ENCODE assay signal across 28 cellular contexts in the genomic region with DNA sequence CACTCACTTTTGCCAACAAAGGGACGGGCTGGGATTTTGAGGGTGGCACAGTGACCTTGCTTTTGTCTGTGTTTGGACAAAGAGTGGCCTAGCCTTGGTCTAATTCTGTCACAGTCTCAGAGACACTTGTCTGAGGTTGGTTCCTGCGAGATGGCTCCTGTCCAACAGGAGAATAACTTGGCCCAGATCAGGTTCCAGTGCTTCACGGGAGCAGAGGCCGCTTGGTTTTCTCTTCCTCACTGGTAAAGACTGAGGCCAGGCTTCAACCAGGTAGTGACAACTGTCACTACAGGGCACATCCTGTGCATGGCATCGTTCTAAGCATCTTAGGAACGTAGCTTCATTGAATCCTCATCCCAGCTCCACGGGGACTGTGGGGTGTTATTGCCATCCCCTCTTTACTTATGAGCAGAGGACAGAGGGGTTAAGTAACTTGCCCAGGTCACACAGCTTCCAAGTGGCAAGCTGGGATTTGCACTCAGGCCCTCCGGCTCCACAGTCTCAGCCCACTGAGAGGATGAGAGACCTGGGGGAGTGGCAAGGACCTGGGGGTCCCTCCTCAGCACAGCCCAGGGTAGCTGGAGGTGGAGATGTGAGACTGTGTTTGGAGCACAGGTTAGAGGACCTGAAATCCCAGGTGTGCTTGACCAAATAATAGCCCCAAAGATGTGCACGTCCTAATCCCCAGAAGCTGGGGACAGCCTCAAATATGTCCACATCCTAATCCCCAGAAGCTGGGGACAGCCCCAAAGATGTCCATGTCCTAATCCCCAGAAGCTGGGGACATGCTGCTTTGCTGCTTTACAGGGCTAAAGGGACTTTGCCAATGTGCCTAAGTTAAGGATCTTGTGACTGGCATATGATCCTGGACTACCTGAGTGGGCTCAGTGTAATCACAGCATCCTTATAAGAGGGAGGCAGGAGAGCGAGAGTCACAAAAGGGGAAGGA.
DNase-seq lines count a peak whose midpoint lies in the region; ATAC-seq and TF ChIP-seq lines count a peak whose summit lies in the region.
"Had no signal": no experiment of that assay in that cellular context is flagged by ENCODE, and none has a peak within 500 bp of the region (broad histone marks: within the 10 kb centered on the region; RNA-seq: fewer than 3 reads in every experiment).

No MANE protein-coding gene starts in this region.

- peak; percentile 43 for DNase-seq in activated CD8-positive, alpha-beta memory T cell treated with anti-CD3 and anti-CD28 coated beads for 24 hours
- no peak for DNase-seq in activated CD8-positive, alpha-beta memory T cell treated with anti-CD3 and anti-CD28 coated beads, Interleukin-2, amount 50 U/mL, for 4 hours
- DNase-seq in adrenal gland = peak in 5 of 7 donors; percentile 38 to 58 (median 43)
- peak; percentile 31 for DNase-seq in left lobe of liver (ENCODE audit: low spot score)
- DNase-seq in stimulated activated CD8-positive, alpha-beta memory T cell treated with anti-CD3 and anti-CD28 coated beads, Interleukin-4, amount 100 ng/mL, for 48 hours = peak; percentile 12
- DNase-seq in NCI-H82 treated with DMSO at 0.1 percent for 48 hours (lab: John Stamatoyannopoulos, UW; ENCODE audit: unreplicated experiment) = no peak
- no peak for DNase-seq in NAMALWA (ENCODE audit: low spot score)
- DNase-seq in stimulated activated CD4-positive, alpha-beta T cell treated with anti-CD3 and anti-CD28 coated beads, Interleukin-1b, Interleukin-23, amount 100 ng/mL, for 48 hours = no peak
- DNase-seq: activated CD4-positive, alpha-beta T cell treated with anti-CD3 and anti-CD28 coated beads for 36 hours; activated naive CD4-positive, alpha-beta T cell; activated T-cell treated with anti-CD3 and anti-CD28 coated beads, Interleukin-2, amount 50 U/mL, for 48 hours; AML-193; amniotic stem cell; CD4-positive, CD25-positive, alpha-beta regulatory T cell; DMS79 treated with DMSO at 0.1 percent for 48 hours; IMR-90; left ventricle myocardium inferior; MV-4-11; NCI-H2107; NCI-H748 treated with DMSO at 0.1 percent for 48 hours; stimulated activated naive CD4-positive, alpha-beta T cell treated with Interleukin-2 at 50 U/mL for 16 hours; T-helper 9 cell had no signal

- intact Hi-C loops in adrenal gland (cut with DNase I) = no loop called here

- 63 to 69% (median 67%) methylated on average over 7 to 10 of the region's 10 CpGs for WGBS in adrenal gland, 4 donors

- ATAC-seq in left lobe of liver = no peak
- ATAC-seq: activated CD4-positive, alpha-beta T cell treated with anti-CD3 and anti-CD28 coated beads for 36 hours had no signal

- H3K27me3 ChIP-seq in adrenal gland = peaks cover 2% of the 10 kb centered on the region
- H3K27me3 ChIP-seq: SJSA1, vagina had no signal

- H3K27ac ChIP-seq in adrenal gland = no peak overlapping the region
- H3K27ac ChIP-seq: A549, left ventricle myocardium inferior, neutrophil, prostate gland, SJSA1, thoracic aorta, vagina had no signal

- H3K9me3 ChIP-seq in adrenal gland (replicated peaks in 1 of 3) = no peaks in the 10 kb centered on the region
- H3K9me3 ChIP-seq: A549, neutrophil, prostate gland, thoracic aorta, vagina had no signal

- TF ChIP-seq CTCF in adrenal gland (IDR thresholded peaks at IDR 0.05) = no peak

- H3K36me3 ChIP-seq in adrenal gland (replicated peaks in 1 of 2) = no peaks in the 10 kb centered on the region
- H3K36me3 ChIP-seq: left ventricle myocardium inferior, neutrophil, prostate gland, SJSA1, thoracic aorta, vagina had no signal

- H3K4me1 ChIP-seq in adrenal gland (replicated peaks in 1 of 2) = no peaks in the 10 kb centered on the region
- H3K4me1 ChIP-seq: A549, prostate gland, SJSA1 had no signal

- no peak overlapping the region for H3K4me3 ChIP-seq in adrenal gland
- H3K4me3 ChIP-seq: A549, left ventricle myocardium inferior, prostate gland, SJSA1, thoracic aorta, vagina had no signal

- no peak for TF ChIP-seq POLR2A in adrenal gland (IDR thresholded peaks at IDR 0.05)

Comparison
In these comparisons a context has a peak if more than half of its experiments do, and no peak if none do; other contexts are left out.
1. DNase-seq: peak in activated CD8-positive, alpha-beta memory T cell treated with anti-CD3 and anti-CD28 coated beads for 24 hours (single experiment), adrenal gland (5 of 7), left lobe of liver (single experiment) and stimulated activated CD8-positive, alpha-beta memory T cell treated with anti-CD3 and anti-CD28 coated beads, Interleukin-4, amount 100 ng/mL, for 48 hours (single experiment); none in activated CD8-positive, alpha-beta memory T cell treated with anti-CD3 and anti-CD28 coated beads, Interleukin-2, amount 50 U/mL, for 4 hours (single experiment), NCI-H82 treated with DMSO at 0.1 percent for 48 hours (single experiment), NAMALWA (single experiment) and stimulated activated CD4-positive, alpha-beta T cell treated with anti-CD3 and anti-CD28 coated beads, Interleukin-1b, Interleukin-23, amount 100 ng/mL, for 48 hours (single experiment).